Comparison of ENCODE assay signal across 1 cellular context in the genomic region with DNA sequence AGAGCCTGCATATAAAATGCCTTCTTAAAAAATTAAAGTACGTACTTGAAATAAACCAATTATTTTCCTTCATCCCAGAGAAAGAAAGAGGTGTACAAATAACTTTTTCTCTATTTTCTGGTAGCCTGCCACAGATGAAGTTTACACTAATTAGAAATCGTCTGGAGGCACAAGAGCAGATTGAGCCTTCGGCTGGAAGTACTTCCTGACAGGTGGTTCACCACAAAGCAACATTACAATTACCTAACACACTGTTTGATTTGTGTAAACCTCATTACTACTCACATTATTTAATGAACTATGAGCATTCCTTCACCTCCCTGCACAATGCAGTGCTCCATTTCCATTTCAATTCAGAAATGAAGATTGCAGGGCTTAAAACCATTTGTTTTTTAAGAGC.
TF ChIP-seq lines count a peak whose summit lies in the region.

No MANE protein-coding gene starts in this region.

TF ChIP-seq in GM23338, 12 proteins besides CTCF, POLR2A, EP300 and RAD21 (continued from another document):
- TF ChIP-seq, protein P1, sequence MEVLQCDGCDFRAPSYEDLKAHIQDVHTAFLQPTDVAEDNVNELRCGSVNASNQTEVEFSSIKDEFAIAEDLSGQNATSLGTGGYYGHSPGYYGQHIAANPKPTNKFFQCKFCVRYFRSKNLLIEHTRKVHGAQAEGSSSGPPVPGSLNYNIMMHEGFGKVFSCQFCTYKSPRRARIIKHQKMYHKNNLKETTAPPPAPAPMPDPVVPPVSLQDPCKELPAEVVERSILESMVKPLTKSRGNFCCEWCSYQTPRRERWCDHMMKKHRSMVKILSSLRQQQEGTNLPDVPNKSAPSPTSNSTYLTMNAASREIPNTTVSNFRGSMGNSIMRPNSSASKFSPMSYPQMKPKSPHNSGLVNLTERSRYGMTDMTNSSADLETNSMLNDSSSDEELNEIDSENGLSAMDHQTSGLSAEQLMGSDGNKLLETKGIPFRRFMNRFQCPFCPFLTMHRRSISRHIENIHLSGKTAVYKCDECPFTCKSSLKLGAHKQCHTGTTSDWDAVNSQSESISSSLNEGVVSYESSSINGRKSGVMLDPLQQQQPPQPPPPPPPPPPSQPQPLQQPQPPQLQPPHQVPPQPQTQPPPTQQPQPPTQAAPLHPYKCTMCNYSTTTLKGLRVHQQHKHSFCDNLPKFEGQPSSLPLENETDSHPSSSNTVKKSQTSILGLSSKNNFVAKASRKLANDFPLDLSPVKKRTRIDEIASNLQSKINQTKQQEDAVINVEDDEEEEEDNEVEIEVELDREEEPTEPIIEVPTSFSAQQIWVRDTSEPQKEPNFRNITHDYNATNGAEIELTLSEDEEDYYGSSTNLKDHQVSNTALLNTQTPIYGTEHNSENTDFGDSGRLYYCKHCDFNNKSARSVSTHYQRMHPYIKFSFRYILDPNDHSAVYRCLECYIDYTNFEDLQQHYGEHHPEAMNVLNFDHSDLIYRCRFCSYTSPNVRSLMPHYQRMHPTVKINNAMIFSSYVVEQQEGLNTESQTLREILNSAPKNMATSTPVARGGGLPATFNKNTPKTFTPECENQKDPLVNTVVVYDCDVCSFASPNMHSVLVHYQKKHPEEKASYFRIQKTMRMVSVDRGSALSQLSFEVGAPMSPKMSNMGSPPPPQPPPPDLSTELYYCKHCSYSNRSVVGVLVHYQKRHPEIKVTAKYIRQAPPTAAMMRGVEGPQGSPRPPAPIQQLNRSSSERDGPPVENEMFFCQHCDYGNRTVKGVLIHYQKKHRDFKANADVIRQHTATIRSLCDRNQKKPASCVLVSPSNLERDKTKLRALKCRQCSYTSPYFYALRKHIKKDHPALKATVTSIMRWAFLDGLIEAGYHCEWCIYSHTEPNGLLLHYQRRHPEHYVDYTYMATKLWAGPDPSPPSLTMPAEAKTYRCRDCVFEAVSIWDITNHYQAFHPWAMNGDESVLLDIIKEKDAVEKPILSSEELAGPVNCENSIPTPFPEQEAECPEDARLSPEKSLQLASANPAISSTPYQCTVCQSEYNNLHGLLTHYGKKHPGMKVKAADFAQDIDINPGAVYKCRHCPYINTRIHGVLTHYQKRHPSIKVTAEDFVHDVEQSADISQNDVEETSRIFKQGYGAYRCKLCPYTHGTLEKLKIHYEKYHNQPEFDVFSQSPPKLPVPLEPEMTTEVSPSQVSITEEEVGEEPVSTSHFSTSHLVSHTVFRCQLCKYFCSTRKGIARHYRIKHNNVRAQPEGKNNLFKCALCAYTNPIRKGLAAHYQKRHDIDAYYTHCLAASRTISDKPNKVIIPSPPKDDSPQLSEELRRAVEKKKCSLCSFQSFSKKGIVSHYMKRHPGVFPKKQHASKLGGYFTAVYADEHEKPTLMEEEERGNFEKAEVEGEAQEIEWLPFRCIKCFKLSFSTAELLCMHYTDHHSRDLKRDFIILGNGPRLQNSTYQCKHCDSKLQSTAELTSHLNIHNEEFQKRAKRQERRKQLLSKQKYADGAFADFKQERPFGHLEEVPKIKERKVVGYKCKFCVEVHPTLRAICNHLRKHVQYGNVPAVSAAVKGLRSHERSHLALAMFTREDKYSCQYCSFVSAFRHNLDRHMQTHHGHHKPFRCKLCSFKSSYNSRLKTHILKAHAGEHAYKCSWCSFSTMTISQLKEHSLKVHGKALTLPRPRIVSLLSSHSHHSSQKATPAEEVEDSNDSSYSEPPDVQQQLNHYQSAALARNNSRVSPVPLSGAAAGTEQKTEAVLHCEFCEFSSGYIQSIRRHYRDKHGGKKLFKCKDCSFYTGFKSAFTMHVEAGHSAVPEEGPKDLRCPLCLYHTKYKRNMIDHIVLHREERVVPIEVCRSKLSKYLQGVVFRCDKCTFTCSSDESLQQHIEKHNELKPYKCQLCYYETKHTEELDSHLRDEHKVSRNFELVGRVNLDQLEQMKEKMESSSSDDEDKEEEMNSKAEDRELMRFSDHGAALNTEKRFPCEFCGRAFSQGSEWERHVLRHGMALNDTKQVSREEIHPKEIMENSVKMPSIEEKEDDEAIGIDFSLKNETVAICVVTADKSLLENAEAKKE (CRISPR knock-in tag; IDR thresholded peaks at IDR 0.05), result no peak
- TF ChIP-seq EZH2 (IDR thresholded peaks at IDR 0.05; ENCODE audit: low read depth, unreplicated experiment), result no peak
- no peak for TF ChIP-seq POLR2AphosphoS5 (IDR thresholded peaks at IDR 0.05; ENCODE audit: low read depth)
